ENCODE assay signal across 7 cellular contexts in the genomic region with DNA sequence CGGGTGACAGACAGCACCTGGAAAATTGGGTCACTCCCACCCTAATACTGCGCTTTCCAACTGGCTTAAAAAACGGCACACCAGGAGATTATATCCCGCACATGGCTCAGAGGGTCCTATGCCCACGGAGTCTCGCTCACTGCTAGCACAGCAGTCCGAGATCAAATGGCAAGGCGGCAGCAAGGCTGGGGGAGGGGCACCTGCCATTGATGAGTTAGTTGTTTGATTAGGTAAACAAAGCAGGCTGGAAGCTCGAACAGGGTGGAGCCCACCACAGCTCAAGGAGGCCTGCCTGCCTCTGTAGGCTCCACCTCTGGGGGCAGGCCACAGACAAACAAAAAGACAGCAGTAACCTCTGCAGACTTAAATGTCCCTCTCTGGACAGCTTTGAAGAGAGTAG. TPM values are rescaled to one million over a fixed set of nuclear protein-coding genes. Genes with fewer than 3 reads are reported as not detected.
"Had no signal": no experiment of that assay in that cellular context is flagged by ENCODE, and none has a peak within 500 bp of the region (broad histone marks: within the 10 kb centered on the region; RNA-seq: fewer than 3 reads in every experiment).

No MANE protein-coding gene starts in this region.

RNA-seq across cellular contexts. Expression of a gene that starts 8.7 kb away (rescaled TPM):
- total RNA-seq: GM23248, H4 had no signal
- polyA plus RNA-seq: GM23248 had no signal

RNA-seq across cellular contexts. Expression of a gene that starts 18.8 kb away (rescaled TPM):
- total RNA-seq: GM23248, H1, H4, H7, H9, HFFc6 had no signal
- polyA plus RNA-seq: GM23248, GM23338, H1 had no signal
